Comparison of ENCODE assay signal across 23 cellular contexts in the genomic region with DNA sequence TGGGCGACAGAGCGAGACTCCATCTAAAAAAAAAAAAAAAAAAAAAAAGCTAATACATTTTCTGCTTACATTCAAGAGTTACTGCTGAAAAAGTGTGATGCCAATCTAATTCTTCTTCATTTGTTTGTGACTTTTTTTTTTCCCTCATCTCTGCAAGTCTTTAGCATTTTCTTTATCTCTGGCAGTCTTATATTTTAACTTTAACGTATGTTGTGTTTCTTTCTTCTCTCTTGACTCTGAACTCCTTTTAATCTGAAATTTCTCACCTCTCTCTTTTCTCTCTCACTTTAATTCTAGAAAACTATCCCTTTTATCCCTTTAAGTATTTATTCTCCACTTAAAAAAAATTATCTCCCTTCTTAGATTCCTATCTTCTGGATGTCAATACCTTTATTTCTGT.
"Had no signal": no experiment of that assay in that cellular context is flagged by ENCODE, and none has a peak within 500 bp of the region (broad histone marks: within the 10 kb centered on the region; RNA-seq: fewer than 3 reads in every experiment).

No MANE protein-coding gene starts in this region.

- H3K4me3 ChIP-seq: left ventricle myocardium inferior, lung, ovary, right atrium auricular region, right lobe of liver, smooth muscle cell, tibial nerve, uterus had no signal

- H3K9me3 Mint-ChIP-seq: mesothelial cell of epicardium; naive B cell; natural killer cell; stimulated activated memory B cell treated with anti-CD40 and anti-IgM and Interleukin-4, amounts not matched to agents 10 μg/mL and 1 μg/mL and 100 μg/mL, for 72 hours; stimulated activated naive CD8-positive, alpha-beta T cell treated with anti-CD3 and anti-CD28 coated beads, Interleukin-15, amount 100 ng/mL, for 72 hours; type B pancreatic cell had no signal

- H3K4me1 Mint-ChIP-seq: mesothelial cell of epicardium; stimulated activated naive CD8-positive, alpha-beta T cell treated with anti-CD3 and anti-CD28 coated beads, Interleukin-15, amount 100 ng/mL, for 72 hours had no signal

- H3K27ac ChIP-seq: left ventricle myocardium inferior, ovary, right atrium auricular region, right lobe of liver, tibial nerve, uterus had no signal

- ATAC-seq: natural killer cell; right lobe of liver; stimulated activated memory B cell treated with anti-CD40 and anti-IgM and Interleukin-4, amounts not matched to agents 10 μg/mL and 1 μg/mL and 100 μg/mL, for 72 hours; stimulated activated naive CD8-positive, alpha-beta T cell treated with anti-CD3 and anti-CD28 coated beads, Interleukin-15, amount 100 ng/mL, for 72 hours had no signal

- H3K27me3 Mint-ChIP-seq: naive B cell; progenitor cell of endocrine pancreas; stimulated activated memory B cell treated with anti-CD40 and anti-IgM and Interleukin-4, amounts not matched to agents 10 μg/mL and 1 μg/mL and 100 μg/mL, for 72 hours; stimulated activated naive CD8-positive, alpha-beta T cell treated with anti-CD3 and anti-CD28 coated beads, Interleukin-15, amount 100 ng/mL, for 72 hours; type B pancreatic cell had no signal

- DNase-seq: islet precursor cell; left ventricle myocardium inferior; mesendoderm; naive B cell; natural killer cell; ovary; right lobe of liver; stimulated activated CD4-positive, alpha-beta T cell treated with anti-CD3 and anti-CD28 coated beads, Interleukin-1b, Interleukin-23, amount 100 ng/mL, for 48 hours; stimulated activated CD4-positive, alpha-beta T cell treated with anti-CD3 and anti-CD28 coated beads, Interleukin-2, amount 100 ng/mL, for 48 hours; stimulated activated CD4-positive, alpha-beta T cell treated with anti-CD3 and anti-CD28 coated beads, Interleukin-4, amount 100 ng/mL, for 4 hours; stimulated activated CD8-positive, alpha-beta memory T cell treated with anti-CD3 and anti-CD28 coated beads, Interleukin-4, amount 100 ng/mL, for 48 hours; stimulated activated naive CD4-positive, alpha-beta T cell treated with Interleukin-2 at 50 U/mL for 16 hours; stimulated activated naive CD8-positive, alpha-beta T cell treated with anti-CD3 and anti-CD28 coated beads, Interleukin-15, amount 100 ng/mL, for 72 hours; substantia nigra; uterus had no signal

- H3K27me3 ChIP-seq: ovary, right atrium auricular region, right lobe of liver, tibial nerve, uterus had no signal

- H3K36me3 ChIP-seq: left ventricle myocardium inferior, ovary, right atrium auricular region, right lobe of liver, tibial nerve, uterus had no signal

- H3K4me3 Mint-ChIP-seq: mesothelial cell of epicardium; naive B cell; natural killer cell; stimulated activated memory B cell treated with anti-CD40 and anti-IgM and Interleukin-4, amounts not matched to agents 10 μg/mL and 1 μg/mL and 100 μg/mL, for 72 hours; stimulated activated naive CD8-positive, alpha-beta T cell treated with anti-CD3 and anti-CD28 coated beads, Interleukin-15, amount 100 ng/mL, for 72 hours; type B pancreatic cell had no signal

- H3K9me3 ChIP-seq: left ventricle myocardium inferior, ovary, right atrium auricular region, right lobe of liver, tibial nerve, uterus had no signal

- H3K4me2 ChIP-seq: smooth muscle cell had no signal

- H3K27ac Mint-ChIP-seq: mesothelial cell of epicardium; naive B cell; natural killer cell; progenitor cell of endocrine pancreas; stimulated activated memory B cell treated with anti-CD40 and anti-IgM and Interleukin-4, amounts not matched to agents 10 μg/mL and 1 μg/mL and 100 μg/mL, for 72 hours; type B pancreatic cell had no signal

- H3K4me1 ChIP-seq: left ventricle myocardium inferior, uterus had no signal

- H3K36me3 Mint-ChIP-seq: naive B cell, natural killer cell had no signal
